23 cellular contexts compared by ENCODE assay signal in genomic region chr9:123304340-123304691, GRCh38. TPM values are rescaled to one million over a fixed set of nuclear protein-coding genes. Genes with fewer than 3 reads are reported as not detected.
DNase-seq lines count a peak whose midpoint lies in the region; ATAC-seq and TF ChIP-seq lines count a peak whose summit lies in the region.
"Had no signal": no experiment of that assay in that cellular context is flagged by ENCODE, and none has a peak within 500 bp of the region (broad histone marks: within the 10 kb centered on the region; RNA-seq: fewer than 3 reads in every experiment).

No MANE protein-coding gene starts in this region.

- TF ChIP-seq CTCF in Calu3 (IDR thresholded peaks at IDR 0.05; ENCODE audit: unreplicated experiment), result no peak

- no peaks in the 10 kb centered on the region for H3K9me3 ChIP-seq in T-helper 17 cell (ENCODE audit: control insufficient read depth, low read length, poor library complexity, severe bottlenecking)
- no peaks in the 10 kb centered on the region for H3K9me3 ChIP-seq in GM23248 (ENCODE audit: low read depth)
- H3K9me3 ChIP-seq: ascending aorta, left lung, sigmoid colon had no signal

- H2AFZ ChIP-seq in GM23248, result no peak overlapping the region
- H2AFZ ChIP-seq: parathyroid adenoma had no signal

- H3K9me3 Mint-ChIP-seq in activated T-cell treated with anti-CD3 and anti-CD28 coated beads, Interleukin-2, amount 50 U/mL, for 72 hours, result no peaks in the 10 kb centered on the region
- no peaks in the 10 kb centered on the region for H3K9me3 Mint-ChIP-seq in Calu3 (ENCODE audit: low read depth, unreplicated experiment)
- no peaks in the 10 kb centered on the region for H3K9me3 Mint-ChIP-seq in naive thymus-derived CD8-positive, alpha-beta T cell
- H3K9me3 Mint-ChIP-seq: HFFc6 had no signal

- 66 to 73% methylated on average over 4 of the region's 4 CpGs for WGBS in GM23248 (ENCODE audit: low coverage in 1 of 2, low lambda C conversion rate in 2 of 2, missing lambda C conversion rate in 2 of 2), 2 experiments

- H3K27me3 ChIP-seq in GM23248 (replicated peaks; ENCODE audit: insufficient read depth), result no peaks in the 10 kb centered on the region; the same call in none of the 2 replicates
- H3K27me3 ChIP-seq: ascending aorta, left lung, sigmoid colon had no signal

- CTCF ChIA-PET in Calu3 (lab: Charles Lee), result no interaction called here

- BruUV-seq in Calu3 (replicated peaks; lab: Mats Ljungman, UMichigan), result no TSS peak

- intact Hi-C loops in Calu3 (cut with micrococcal nuclease; ENCODE audit: unreplicated experiment), result no loop called here

- H3K27ac Mint-ChIP-seq in activated T-cell treated with anti-CD3 and anti-CD28 coated beads, Interleukin-2, amount 50 U/mL, for 72 hours, result no peak overlapping the region
- peak overlapping the region; percentile 5 for H3K27ac Mint-ChIP-seq in Calu3 (ENCODE audit: unreplicated experiment)
- H3K27ac Mint-ChIP-seq in T-helper 17 cell, result peak overlapping the region; percentile 74
- peak overlapping the region in 9 of 10 donors; percentile 81 to 96 (median 89) for H3K27ac Mint-ChIP-seq in naive thymus-derived CD8-positive, alpha-beta T cell
- H3K27ac Mint-ChIP-seq: HFFc6 had no signal

- no peaks in the 10 kb centered on the region for H3F3A ChIP-seq in GM23248 (ENCODE audit: insufficient read depth)

- no peak overlapping the region for H3K4me3 ChIP-seq in GM23248
- H3K4me3 ChIP-seq: ascending aorta, left lung, sigmoid colon had no signal

- no peak overlapping the region for H3K27ac ChIP-seq in GM23248
- H3K27ac ChIP-seq: ascending aorta, C4-2B, left lung, sigmoid colon had no signal

- peaks cover 41% of the 10 kb centered on the region for H3K4me1 Mint-ChIP-seq in activated T-cell treated with anti-CD3 and anti-CD28 coated beads, Interleukin-2, amount 50 U/mL, for 72 hours (ENCODE audit: low read depth)
- H3K4me1 Mint-ChIP-seq in Calu3 (ENCODE audit: low read depth, unreplicated experiment) (peaks cover 11% of the 10 kb centered on the region), T-helper 17 cell (peaks cover 12% of the 10 kb centered on the region)
- H3K4me1 Mint-ChIP-seq in naive thymus-derived CD8-positive, alpha-beta T cell, result peaks cover 19 to 53% (median 46%) of the 10 kb centered on the region in 4 donors

- H3K9me2 ChIP-seq in GM23248 (ENCODE audit: insufficient read depth), result no peaks in the 10 kb centered on the region

- no peaks in the 10 kb centered on the region for H3K79me2 ChIP-seq in GM23248 (ENCODE audit: insufficient read depth)
- H3K79me2 ChIP-seq: parathyroid adenoma had no signal

- ATAC-seq in activated T-cell treated with anti-CD3 and anti-CD28 coated beads, Interleukin-2, amount 50 U/mL, for 72 hours (replicated peaks in 1 of 2), result peak in 1 of 2 donors; percentile 1
- ATAC-seq in T-helper 17 cell, result no peak
- no peak for ATAC-seq in naive thymus-derived CD8-positive, alpha-beta T cell
- ATAC-seq: PC-3 had no signal

- no peaks in the 10 kb centered on the region for H4K20me1 ChIP-seq in GM23248 (ENCODE audit: insufficient read depth)

- no peaks in the 10 kb centered on the region for H3K36me3 Mint-ChIP-seq in activated T-cell treated with anti-CD3 and anti-CD28 coated beads, Interleukin-2, amount 50 U/mL, for 72 hours (ENCODE audit: insufficient read depth in 2 of 2)
- H3K36me3 Mint-ChIP-seq in Calu3 (ENCODE audit: insufficient read depth, unreplicated experiment) (no peaks in the 10 kb centered on the region), T-helper 17 cell (ENCODE audit: low read depth) (no peaks in the 10 kb centered on the region)
- no peaks in the 10 kb centered on the region for H3K36me3 Mint-ChIP-seq in naive thymus-derived CD8-positive, alpha-beta T cell

- peak overlapping the region; percentile 47 to 71 for H3K4me3 Mint-ChIP-seq in activated T-cell treated with anti-CD3 and anti-CD28 coated beads, Interleukin-2, amount 50 U/mL, for 72 hours
- peak overlapping the region; percentile 12 for H3K4me3 Mint-ChIP-seq in Calu3 (ENCODE audit: low read depth, unreplicated experiment)
- no peak overlapping the region for H3K4me3 Mint-ChIP-seq in T-helper 17 cell
- H3K4me3 Mint-ChIP-seq in naive thymus-derived CD8-positive, alpha-beta T cell, result peak overlapping the region; percentile 64 to 93 (median 83)
- H3K4me3 Mint-ChIP-seq: HFFc6 had no signal

- in situ Hi-C loops in GM23248 (cut with MboI), result no loop called here

- no peak overlapping the region for H3K9ac ChIP-seq in GM23248
- H3K9ac ChIP-seq: parathyroid adenoma had no signal

- no peak overlapping the region for H3K4me2 ChIP-seq in GM23248 (ENCODE audit: unreplicated experiment)

- no peaks in the 10 kb centered on the region for H3K27me3 Mint-ChIP-seq in activated T-cell treated with anti-CD3 and anti-CD28 coated beads, Interleukin-2, amount 50 U/mL, for 72 hours (ENCODE audit: low read depth)
- H3K27me3 Mint-ChIP-seq in Calu3 (ENCODE audit: unreplicated experiment), result no peaks in the 10 kb centered on the region
- no peaks in the 10 kb centered on the region for H3K27me3 Mint-ChIP-seq in T-helper 17 cell
- H3K27me3 Mint-ChIP-seq in naive thymus-derived CD8-positive, alpha-beta T cell, result no peaks in the 10 kb centered on the region

- POLR2A ChIA-PET in naive thymus-derived CD8-positive, alpha-beta T cell (lab: Charles Lee), result interaction anchor here (0.6 to 2.1 kb wide), 3 partner anchors 35 to 323 kb away, joined by 5 to 16 read pairs (median 6); no protein-coding TSS in a partner anchor

- DNase-seq in activated T-cell treated with anti-CD3 and anti-CD28 coated beads, Interleukin-2, amount 50 U/mL, for 72 hours, result no peak
- no peak for DNase-seq in activated T-cell treated with anti-CD3 and anti-CD28 coated beads, Interleukin-2, amount 50 U/mL, for 1 hour
- DNase-seq in Calu3 (no peak), T-helper 17 cell (no peak), anterior cingulate cortex (lab: John Stamatoyannopoulos, UW) (no peak), SK-N-DZ (ENCODE audit: low spot score) (no peak), GM23248 (no peak)
- DNase-seq in naive thymus-derived CD8-positive, alpha-beta T cell, result no peak
- DNase-seq: caudate nucleus, GDM1, HFFc6, left lung, NCI-H1092, NCI-H2029 treated with DMSO at 0.1 percent for 48 hours, NCI-H226, NCI-H774, PC-3, Right ventricle myocardium superior had no signal

- no peaks in the 10 kb centered on the region for H3K4me1 ChIP-seq in GM23248 (ENCODE audit: insufficient read depth)
- H3K4me1 ChIP-seq: ascending aorta, left lung had no signal

- no peaks in the 10 kb centered on the region for H3K36me3 ChIP-seq in GM23248 (ENCODE audit: low read depth)
- H3K36me3 ChIP-seq: ascending aorta, left lung, sigmoid colon had no signal

RNA-seq across cellular contexts. Expression of gene STRBP, which starts 35.9 kb away (rescaled TPM):
- 10 to 100 TPM; 25.5 to 28.7 TPM for total RNA-seq in activated T-cell treated with anti-CD3 and anti-CD28 coated beads, Interleukin-2, amount 50 U/mL, for 72 hours
- total RNA-seq in Calu3 (2022) (23.3 and 27.3 TPM in 2 replicates), T-helper 17 cell (10 to 100 TPM; 11.1 to 15.4 TPM)
- total RNA-seq in naive thymus-derived CD8-positive, alpha-beta T cell, result 10 to 100 TPM; 29.9 to 35.0 TPM
- polyA plus RNA-seq in naive thymus-derived CD8-positive, alpha-beta T cell, result 10 to 100 TPM; 18.2 to 28.7 (median 19.9) TPM
- polyA plus RNA-seq in SK-N-DZ (2014; cell fraction: cytosol; rRNA removed), result 36.8 and 43.3 TPM in 2 replicates
- polyA plus RNA-seq in SK-N-DZ (2014; cell fraction: nucleus; rRNA removed), result 22.3 and 30.0 TPM in 2 replicates
- total RNA-seq in GM23248 (2014; rRNA removed; shearing (Covaris generic)), result 0.51 and 2.5 TPM in 2 replicates
- polyA plus RNA-seq in GM23248 (2016; fragmentation: Nextera tagmentation; extraction: Ambion mirVana), result 1.1 and 1.4 TPM in 2 replicates

RNA-seq across cellular contexts. Expression of gene CRB2, which starts 51.7 kb away (rescaled TPM):
- total RNA-seq in activated T-cell treated with anti-CD3 and anti-CD28 coated beads, Interleukin-2, amount 50 U/mL, for 72 hours, result not detected
- total RNA-seq in Calu3 (2022) (not detected in 2 replicates), T-helper 17 cell (not detected)
- total RNA-seq in naive thymus-derived CD8-positive, alpha-beta T cell, result under 1 TPM; 0.18 to 0.25 TPM
- under 1 TPM in 1 of 3 donors, not detected in 2; 0.08 TPM for polyA plus RNA-seq in naive thymus-derived CD8-positive, alpha-beta T cell
- 23.4 and 31.3 TPM in 2 replicates for polyA plus RNA-seq in SK-N-DZ (2014; cell fraction: cytosol; rRNA removed)
- polyA plus RNA-seq in SK-N-DZ (2014; cell fraction: nucleus; rRNA removed), result 34.3 and 41.4 TPM in 2 replicates
- total RNA-seq in GM23248 (2014; rRNA removed; shearing (Covaris generic)), result not detected in 2 replicates
- polyA plus RNA-seq in GM23248 (2016; fragmentation: Nextera tagmentation; extraction: Ambion mirVana), result not detected in 2 replicates
- total RNA-seq: ascending aorta, dermis microvascular lymphatic vessel endothelial cell, HFFc6, PC-3, Right ventricle myocardium superior had no signal
